1 cellular context compared by ENCODE assay signal in the genomic region with DNA sequence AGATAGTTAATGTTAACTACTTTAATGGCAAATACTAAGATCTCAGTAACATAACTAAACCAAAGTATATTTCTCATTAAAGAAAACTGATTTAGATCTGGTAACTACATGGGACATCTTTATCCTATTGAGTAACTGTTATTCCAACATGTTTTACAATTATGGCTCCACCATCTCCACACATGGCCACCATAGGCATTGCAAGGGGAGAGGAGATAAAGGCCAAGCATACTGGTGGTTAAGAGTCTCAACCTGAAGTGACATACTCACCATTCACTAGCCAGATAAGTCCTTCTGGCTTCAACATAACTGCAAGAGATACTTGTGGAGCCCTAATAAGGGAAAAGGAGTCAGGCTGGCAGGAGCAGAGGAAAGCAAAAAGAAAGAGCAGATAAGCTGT.
TF ChIP-seq lines count a peak whose summit lies in the region.

No MANE protein-coding gene starts in this region.

TF ChIP-seq in GM12878, 131 proteins besides CTCF, POLR2A, EP300 and RAD21:
- TF ChIP-seq ASH2L (IDR thresholded peaks at IDR 0.05; ENCODE audit: borderline replicate concordance, low read depth) = no peak
- no peak for TF ChIP-seq TAF1 (IDR thresholded peaks at IDR 0.05; ENCODE audit: borderline replicate concordance, low read depth, low read length)
- TF ChIP-seq ZBED1 (IDR thresholded peaks at IDR 0.05; ENCODE audit: borderline replicate concordance) = no peak
- TF ChIP-seq POLR2AphosphoS5 (IDR thresholded peaks at IDR 0.05; ENCODE audit: low read length) = no peak
